ENCODE assay signal across 15 cellular contexts in genomic region chr2:81894451-81894990, GRCh38.
DNase-seq lines count a peak whose midpoint lies in the region; ATAC-seq, FAIRE-seq and TF ChIP-seq lines count a peak whose summit lies in the region.
"Had no signal": no experiment of that assay in that cellular context is flagged by ENCODE, and none has a peak within 500 bp of the region (broad histone marks: within the 10 kb centered on the region; RNA-seq: fewer than 3 reads in every experiment).

No MANE protein-coding gene starts in this region.

- H3K9me3 Mint-ChIP-seq in endothelial cell (ENCODE audit: unreplicated experiment) = no peaks in the 10 kb centered on the region

- 51% methylated on average over 3 of the region's 3 CpGs for WGBS in smooth muscle cell (ENCODE audit: low lambda C conversion rate)

- H3K36me3 Mint-ChIP-seq in endothelial cell (ENCODE audit: low read depth, unreplicated experiment) = no peaks in the 10 kb centered on the region

- no peak overlapping the region for H3K9ac ChIP-seq in fibroblast of lung (ENCODE audit: insufficient read depth, low read length)
- H3K9ac ChIP-seq in smooth muscle cell (ENCODE audit: low read depth) = no peak overlapping the region

- no peak overlapping the region for H3K27ac Mint-ChIP-seq in endothelial cell (ENCODE audit: unreplicated experiment)

- FAIRE-seq in RCC 7860 (lab: Jason Lieb, UNC) = peak; percentile 23
- FAIRE-seq: GM18507 had no signal

- H3K9me3 ChIP-seq in cardiac muscle cell (ENCODE audit: low read depth) (no peaks in the 10 kb centered on the region), right atrium auricular region (no peaks in the 10 kb centered on the region), fibroblast of lung (ENCODE audit: control insufficient read depth, insufficient read depth, low read depth, low read length) (no peaks in the 10 kb centered on the region), smooth muscle cell (replicated peaks; ENCODE audit: low read depth) (no peaks in the 10 kb centered on the region)

- no peak overlapping the region for H2AFZ ChIP-seq in fibroblast of lung (ENCODE audit: low read length)
- H2AFZ ChIP-seq in smooth muscle cell (ENCODE audit: low read depth) = peak overlapping the region; percentile 75

- H3K36me3 ChIP-seq in cardiac muscle cell = no peaks in the 10 kb centered on the region
- H3K36me3 ChIP-seq in right atrium auricular region = no peaks in the 10 kb centered on the region
- no peaks in the 10 kb centered on the region for H3K36me3 ChIP-seq in fibroblast of lung (ENCODE audit: control insufficient read depth, insufficient read depth, low read length)
- no peaks in the 10 kb centered on the region for H3K36me3 ChIP-seq in smooth muscle cell (ENCODE audit: low read depth)

- H4K20me1 ChIP-seq in fibroblast of lung (ENCODE audit: control insufficient read depth, extremely low read depth, insufficient read depth, low read length) (no peaks in the 10 kb centered on the region), smooth muscle cell (ENCODE audit: low read depth) (no peaks in the 10 kb centered on the region)

- H3K4me1 ChIP-seq in cardiac muscle cell (ENCODE audit: low read depth) (peaks cover 13% of the 10 kb centered on the region), right atrium auricular region (no peaks in the 10 kb centered on the region), fibroblast of lung (ENCODE audit: control insufficient read depth, extremely low read depth, insufficient read depth, low read length) (no peaks in the 10 kb centered on the region), smooth muscle cell (ENCODE audit: low read depth) (no peaks in the 10 kb centered on the region)

- H3K4me3 ChIP-seq in cardiac muscle cell = no peak overlapping the region
- H3K4me3 ChIP-seq in right atrium auricular region = no peak overlapping the region
- H3K4me3 ChIP-seq in fibroblast of lung (replicated peaks in 1 of 4; ENCODE audit: control extremely low read depth in 1 of 4, insufficient read depth in 1 of 4, low read depth in 3 of 4, low read length in 4 of 4) = no peak overlapping the region
- no peak overlapping the region for H3K4me3 ChIP-seq in smooth muscle cell
- H3K4me3 ChIP-seq: dorsolateral prefrontal cortex, SK-N-MC had no signal

- H3K27me3 ChIP-seq in cardiac muscle cell (no peaks in the 10 kb centered on the region), right atrium auricular region (no peaks in the 10 kb centered on the region), fibroblast of lung (ENCODE audit: control insufficient read depth, insufficient read depth, low read length) (no peaks in the 10 kb centered on the region), smooth muscle cell (ENCODE audit: low read depth) (no peaks in the 10 kb centered on the region)
- H3K27me3 ChIP-seq: dorsolateral prefrontal cortex had no signal

- ATAC-seq in HG02840 (IDR thresholded peaks at IDR 0.05; ENCODE audit: low FRiP score, unreplicated experiment) = no peak

- H3K27ac ChIP-seq in cardiac muscle cell (no peak overlapping the region), right atrium auricular region (no peak overlapping the region), fibroblast of lung (ENCODE audit: insufficient read depth, low read length) (no peak overlapping the region), smooth muscle cell (ENCODE audit: low read depth) (no peak overlapping the region)
- H3K27ac ChIP-seq: dorsolateral prefrontal cortex, SK-N-MC had no signal

- peak; percentile 15 to 21 for DNase-seq in cardiac muscle cell (ENCODE audit: low read depth in 1 of 2, low spot score in 1 of 2)
- DNase-seq in right atrium auricular region (ENCODE audit: low spot score) = no peak
- DNase-seq in RCC 7860 (ENCODE audit: low spot score) = peak; percentile 26
- DNase-seq in fibroblast of lung (ENCODE audit: low read depth in 2 of 2) = peak; percentile 7 to 70
- no peak for DNase-seq in smooth muscle cell (lab: John Stamatoyannopoulos, UW; ENCODE audit: unreplicated experiment)
- DNase-seq in endothelial cell (ENCODE audit: low spot score) = no peak
- no peak for DNase-seq in LoVo (ENCODE audit: low spot score)
- DNase-seq: dorsolateral prefrontal cortex, foreskin melanocyte, KG1, NCI-H1930, posterior cingulate gyrus had no signal

- no peaks in the 10 kb centered on the region for H3K4me1 Mint-ChIP-seq in endothelial cell (ENCODE audit: unreplicated experiment)

- no peak overlapping the region for H3K4me3 Mint-ChIP-seq in endothelial cell (ENCODE audit: unreplicated experiment)

- H3K27me3 Mint-ChIP-seq in endothelial cell (ENCODE audit: unreplicated experiment) = no peaks in the 10 kb centered on the region

- H3K4me2 ChIP-seq in fibroblast of lung (ENCODE audit: extremely low read depth, insufficient read depth, low read length) = no peak overlapping the region
- peak overlapping the region; percentile 58 for H3K4me2 ChIP-seq in smooth muscle cell

- no peaks in the 10 kb centered on the region for H3F3A ChIP-seq in smooth muscle cell (ENCODE audit: low read depth)

- TF ChIP-seq CTCF in cardiac muscle cell (IDR thresholded peaks at IDR 0.05; ENCODE audit: low read depth, low read length) = no peak
- no peak for TF ChIP-seq CTCF in right atrium auricular region (IDR thresholded peaks at IDR 0.05)
- no peak for TF ChIP-seq CTCF in fibroblast of lung (conservative IDR thresholded peaks at IDR 0.05 in 1 of 2, IDR thresholded peaks at IDR 0.05 in 1 of 2; ENCODE audit: low read depth in 1 of 2, low read length in 2 of 2)
- TF ChIP-seq CTCF in smooth muscle cell (IDR thresholded peaks at IDR 0.05; ENCODE audit: borderline replicate concordance, insufficient read depth, poor library complexity, severe bottlenecking) = peak; percentile 15
- no peak for TF ChIP-seq CTCF in endothelial cell (IDR thresholded peaks at IDR 0.05; ENCODE audit: unreplicated experiment)

- no peaks in the 10 kb centered on the region for H3K79me2 ChIP-seq in fibroblast of lung (ENCODE audit: control insufficient read depth, insufficient read depth, low read length)
- no peaks in the 10 kb centered on the region for H3K79me2 ChIP-seq in smooth muscle cell (ENCODE audit: low read depth)

Comparison
In these comparisons a context has a peak if more than half of its experiments do, and no peak if none do; other contexts are left out.
1. DNase-seq: peak in cardiac muscle cell (2 of 2), RCC 7860 (single experiment) and fibroblast of lung (2 of 2); none in right atrium auricular region (single experiment), smooth muscle cell (single experiment), endothelial cell (single experiment) and LoVo (single experiment).